In genomic region chr4:76187152-76187551, GRCh38 we compare ENCODE assay signal across 17 cellular contexts. TPM values are rescaled to one million over a fixed set of nuclear protein-coding genes. Genes with fewer than 3 reads are reported as not detected.
A peak's percentile ranks its signal among the peaks of the same experiment; 100 is the strongest.
DNase-seq lines count a peak whose midpoint lies in the region; ATAC-seq and TF ChIP-seq lines count a peak whose summit lies in the region.
"Had no signal": no experiment of that assay in that cellular context is flagged by ENCODE, and none has a peak within 500 bp of the region (broad histone marks: within the 10 kb centered on the region; RNA-seq: fewer than 3 reads in every experiment).

No MANE protein-coding gene starts in this region.

- TF ChIP-seq CTCF in right atrium auricular region (IDR thresholded peaks at IDR 0.05), result no peak
- no peak for TF ChIP-seq CTCF in LNCaP clone FGC (IDR thresholded peaks at IDR 0.05; ENCODE audit: control insufficient read depth, extremely low read depth, insufficient read depth)
- TF ChIP-seq CTCF in mesothelial cell of epicardium (IDR thresholded peaks at IDR 0.05; ENCODE audit: unreplicated experiment), result no peak

- peak; percentile 79 for ATAC-seq in Right ventricle myocardium superior (ENCODE audit: poor library complexity)

- H3K27me3 Mint-ChIP-seq in mesothelial cell of epicardium (ENCODE audit: low read depth), result no peaks in the 10 kb centered on the region

- H3K9me3 ChIP-seq in right atrium auricular region (no peaks in the 10 kb centered on the region), subcutaneous abdominal adipose tissue (ENCODE audit: control insufficient read depth in 5 of 5, low read length in 5 of 5) (peaks cover 0 to 2% (median 0%) of the 10 kb centered on the region in 5 donors)

- intact Hi-C loops in Right ventricle myocardium superior (cut with DNase I), result loop anchor here (10.0 kb wide), 1 partner anchor 118 kb away; the partner anchor contains the start of gene STBD1

- H3K36me3 Mint-ChIP-seq in mesothelial cell of epicardium, result peaks cover 36% of the 10 kb centered on the region

- peaks cover 3% of the 10 kb centered on the region for H3K36me3 ChIP-seq in right atrium auricular region
- H3K36me3 ChIP-seq in subcutaneous abdominal adipose tissue (ENCODE audit: control insufficient read depth in 5 of 5, insufficient read depth in 5 of 5, low read length in 5 of 5), result peaks cover 6 to 19% (median 13%) of the 10 kb centered on the region in 5 donors

- H3K9me3 Mint-ChIP-seq in mesothelial cell of epicardium, result peaks cover 9% of the 10 kb centered on the region

- peak overlapping the region; percentile 51 for H3K27ac Mint-ChIP-seq in mesothelial cell of epicardium

- DNase-seq in Right ventricle myocardium superior, result no peak
- no peak for DNase-seq in right atrium auricular region (ENCODE audit: low spot score)
- peak; percentile 25 for DNase-seq in LNCaP clone FGC (ENCODE audit: low read depth)
- DNase-seq in mesothelial cell of epicardium (ENCODE audit: low spot score in 2 of 2, unreplicated experiment in 2 of 2), result no peak
- DNase-seq in cerebellar cortex (ENCODE audit: low spot score), result no peak
- no peak for DNase-seq in Kasumi-1 (lab: John Stamatoyannopoulos, UW)
- DNase-seq: DMS53, GDM1, GOT3, HCEC 1CT, KBM-7, NCI-H1694, NCI-H2081, NCI-H2171, NCI-H524 treated with DMSO at 0.1 percent for 48 hours had no signal

- H3K27me3 ChIP-seq in right atrium auricular region, result no peaks in the 10 kb centered on the region
- H3K27me3 ChIP-seq in subcutaneous abdominal adipose tissue (ENCODE audit: control insufficient read depth in 5 of 5, insufficient read depth in 4 of 5, low read length in 5 of 5), result no peaks in the 10 kb centered on the region

- no peak overlapping the region for H3K4me3 Mint-ChIP-seq in mesothelial cell of epicardium

- H3K9ac ChIP-seq in subcutaneous abdominal adipose tissue (ENCODE audit: low read length in 5 of 5), result peak overlapping the region in 1 of 5 donors; percentile 24

- peaks cover 2% of the 10 kb centered on the region for H3K4me1 Mint-ChIP-seq in mesothelial cell of epicardium

- H3K4me3 ChIP-seq in right atrium auricular region (no peak overlapping the region), LNCaP clone FGC (ENCODE audit: low read depth, low read length) (peak overlapping the region; percentile 15; the same call in 1 of the 2 replicates), subcutaneous abdominal adipose tissue (ENCODE audit: low read depth in 1 of 5, low read length in 5 of 5) (no peak overlapping the region)

- no peak overlapping the region for H3K27ac ChIP-seq in right atrium auricular region
- peak overlapping the region; percentile 14 for H3K27ac ChIP-seq in subcutaneous abdominal adipose tissue (ENCODE audit: low read depth, low read length)
- H3K27ac ChIP-seq: HL-60 had no signal

- H3K4me1 ChIP-seq in right atrium auricular region (peaks cover 0 to 22% of the 10 kb centered on the region in 2 donors), subcutaneous abdominal adipose tissue (ENCODE audit: control insufficient read depth in 5 of 5, insufficient read depth in 5 of 5, low read length in 5 of 5) (peaks cover under 1 to 24% (median 20%) of the 10 kb centered on the region in 5 donors)

RNA-seq across cellular contexts. Expression of gene SCARB2, which starts 26.5 kb away (rescaled TPM):
- total RNA-seq in Right ventricle myocardium superior (96.3 TPM), right atrium auricular region (100 to 1,000 TPM in 1 of 2 donors, 10 to 100 TPM in 1; 86.4 to 103 TPM), mesothelial cell of epicardium (97.0 to 106 TPM (median 97.6 TPM) in 3 replicates)

RNA-seq across cellular contexts. Expression of gene NUP54, which starts 39.0 kb away (rescaled TPM):
- total RNA-seq in Right ventricle myocardium superior, result 18.2 TPM
- 10 to 100 TPM; 13.7 to 14.9 TPM for total RNA-seq in right atrium auricular region
- total RNA-seq in mesothelial cell of epicardium, result 62.0 to 64.5 TPM (median 64.5 TPM) in 3 replicates
